Comparison of ENCODE assay signal across 8 cellular contexts in genomic region chr3:12948891-12949711, GRCh38.
DNase-seq lines count a peak whose midpoint lies in the region; ATAC-seq and TF ChIP-seq lines count a peak whose summit lies in the region.

No MANE protein-coding gene starts in this region.

- intact Hi-C loops in activated T-helper 2 cell treated with anti-CD3 and anti-CD28 coated beads, Interferon-gamma antibody, Interleukin-2, Interleukin-4, amounts not matched to agents 10 μg/mL and 5 μg/mL and 100 μg/mL, durations not matched to agents 14 hours and 24 hours and 36 hours (cut with micrococcal nuclease), result loop anchor here (1.0 kb wide), 1 partner anchor 14 kb away; no protein-coding TSS in a partner anchor
- intact Hi-C loops in lower lobe of right lung (cut with DNase I) (no loop called here), esophagus muscularis mucosa (cut with DNase I) (no loop called here)

- TF ChIP-seq POLR2A in esophagus muscularis mucosa (IDR thresholded peaks at IDR 0.05; ENCODE audit: low read depth), result no peak

- no peak overlapping the region for H3K4me3 Mint-ChIP-seq in activated T-helper 2 cell treated with anti-CD3 and anti-CD28 coated beads, Interferon-gamma antibody, Interleukin-2, Interleukin-4, amounts not matched to agents 10 μg/mL and 5 μg/mL and 100 μg/mL, durations not matched to agents 14 hours and 24 hours and 36 hours (ENCODE audit: low read depth)

- peaks cover 28% of the 10 kb centered on the region for H3K4me1 Mint-ChIP-seq in activated T-helper 2 cell treated with anti-CD3 and anti-CD28 coated beads, Interferon-gamma antibody, Interleukin-2, Interleukin-4, amounts not matched to agents 10 μg/mL and 5 μg/mL and 100 μg/mL, durations not matched to agents 14 hours and 24 hours and 36 hours (ENCODE audit: low read depth)

- H3K9me3 ChIP-seq in lower lobe of right lung (no peaks in the 10 kb centered on the region), esophagus muscularis mucosa (no peaks in the 10 kb centered on the region)

- ATAC-seq in GM19043 (IDR thresholded peaks at IDR 0.05; ENCODE audit: low read depth, unreplicated experiment) (peak; percentile 60), lower lobe of right lung (peak; percentile 52 to 68)

- peak; percentile 64 to 66 for DNase-seq in AML-193 (lab: John Stamatoyannopoulos, UW)
- peak; percentile 29 for DNase-seq in HK-2 (ENCODE audit: unreplicated experiment)
- no peak for DNase-seq in activated T-helper 2 cell treated with anti-CD3 and anti-CD28 coated beads, Interferon-gamma antibody, Interleukin-2, Interleukin-4, amounts not matched to agents 10 μg/mL and 5 μg/mL and 100 μg/mL, durations not matched to agents 14 hours and 24 hours and 36 hours (ENCODE audit: low spot score)
- DNase-seq in lower lobe of right lung, result peak; percentile 68
- DNase-seq in NCI-H69 (lab: John Stamatoyannopoulos, UW), result no peak
- no peak for DNase-seq in activated effector memory CD4-positive, alpha-beta T cell treated with anti-CD3 and anti-CD28 coated beads, Interleukin-2, amount 50 U/mL, for 16 hours
- DNase-seq in esophagus muscularis mucosa (ENCODE audit: extremely low spot score), result no peak

- H3K27me3 ChIP-seq in lower lobe of right lung (ENCODE audit: low read depth), result no peaks in the 10 kb centered on the region
- no peaks in the 10 kb centered on the region for H3K27me3 ChIP-seq in esophagus muscularis mucosa

- no peak for TF ChIP-seq EP300 in esophagus muscularis mucosa (IDR thresholded peaks at IDR 0.05)

- no peaks in the 10 kb centered on the region for H3K9me3 Mint-ChIP-seq in activated T-helper 2 cell treated with anti-CD3 and anti-CD28 coated beads, Interferon-gamma antibody, Interleukin-2, Interleukin-4, amounts not matched to agents 10 μg/mL and 5 μg/mL and 100 μg/mL, durations not matched to agents 14 hours and 24 hours and 36 hours

- no peaks in the 10 kb centered on the region for H3K36me3 Mint-ChIP-seq in activated T-helper 2 cell treated with anti-CD3 and anti-CD28 coated beads, Interferon-gamma antibody, Interleukin-2, Interleukin-4, amounts not matched to agents 10 μg/mL and 5 μg/mL and 100 μg/mL, durations not matched to agents 14 hours and 24 hours and 36 hours (ENCODE audit: low read depth)

- H3K36me3 ChIP-seq in lower lobe of right lung (no peaks in the 10 kb centered on the region), esophagus muscularis mucosa (peaks cover 0 to 5% (median 0%) of the 10 kb centered on the region in 4 donors)

- H3K4me3 ChIP-seq in lower lobe of right lung (no peak overlapping the region), esophagus muscularis mucosa (no peak overlapping the region)

- H3K4me1 ChIP-seq in lower lobe of right lung, result peaks cover 48% of the 10 kb centered on the region
- H3K4me1 ChIP-seq in esophagus muscularis mucosa, result peaks cover 80 to 95% (median 86%) of the 10 kb centered on the region in 4 donors

- WGBS in esophagus muscularis mucosa, result 68% methylated on average over 7 of the region's 10 CpGs

- peak overlapping the region; percentile 80 for H3K27ac Mint-ChIP-seq in activated T-helper 2 cell treated with anti-CD3 and anti-CD28 coated beads, Interferon-gamma antibody, Interleukin-2, Interleukin-4, amounts not matched to agents 10 μg/mL and 5 μg/mL and 100 μg/mL, durations not matched to agents 14 hours and 24 hours and 36 hours

- H3K27ac ChIP-seq in lower lobe of right lung (no peak overlapping the region), esophagus muscularis mucosa (replicated peaks in 1 of 4) (no peak overlapping the region)

- TF ChIP-seq CTCF in lower lobe of right lung (IDR thresholded peaks at IDR 0.05) (peak; percentile 8), esophagus muscularis mucosa (IDR thresholded peaks at IDR 0.05) (no peak)

- no peaks in the 10 kb centered on the region for H3K27me3 Mint-ChIP-seq in activated T-helper 2 cell treated with anti-CD3 and anti-CD28 coated beads, Interferon-gamma antibody, Interleukin-2, Interleukin-4, amounts not matched to agents 10 μg/mL and 5 μg/mL and 100 μg/mL, durations not matched to agents 14 hours and 24 hours and 36 hours (ENCODE audit: low read depth)

Comparison
In these comparisons a context has a peak if more than half of its experiments do, and no peak if none do; other contexts are left out.
1. DNase-seq: peak in AML-193 (2 of 2), HK-2 (single experiment) and lower lobe of right lung (single experiment); none in activated T-helper 2 cell treated with anti-CD3 and anti-CD28 coated beads, Interferon-gamma antibody, Interleukin-2, Interleukin-4, amounts not matched to agents 10 μg/mL and 5 μg/mL and 100 μg/mL, durations not matched to agents 14 hours and 24 hours and 36 hours (single experiment), NCI-H69 (single experiment), activated effector memory CD4-positive, alpha-beta T cell treated with anti-CD3 and anti-CD28 coated beads, Interleukin-2, amount 50 U/mL, for 16 hours (single experiment) and esophagus muscularis mucosa (single experiment).